Comparison of ENCODE assay signal across 11 cellular contexts in the genomic region with DNA sequence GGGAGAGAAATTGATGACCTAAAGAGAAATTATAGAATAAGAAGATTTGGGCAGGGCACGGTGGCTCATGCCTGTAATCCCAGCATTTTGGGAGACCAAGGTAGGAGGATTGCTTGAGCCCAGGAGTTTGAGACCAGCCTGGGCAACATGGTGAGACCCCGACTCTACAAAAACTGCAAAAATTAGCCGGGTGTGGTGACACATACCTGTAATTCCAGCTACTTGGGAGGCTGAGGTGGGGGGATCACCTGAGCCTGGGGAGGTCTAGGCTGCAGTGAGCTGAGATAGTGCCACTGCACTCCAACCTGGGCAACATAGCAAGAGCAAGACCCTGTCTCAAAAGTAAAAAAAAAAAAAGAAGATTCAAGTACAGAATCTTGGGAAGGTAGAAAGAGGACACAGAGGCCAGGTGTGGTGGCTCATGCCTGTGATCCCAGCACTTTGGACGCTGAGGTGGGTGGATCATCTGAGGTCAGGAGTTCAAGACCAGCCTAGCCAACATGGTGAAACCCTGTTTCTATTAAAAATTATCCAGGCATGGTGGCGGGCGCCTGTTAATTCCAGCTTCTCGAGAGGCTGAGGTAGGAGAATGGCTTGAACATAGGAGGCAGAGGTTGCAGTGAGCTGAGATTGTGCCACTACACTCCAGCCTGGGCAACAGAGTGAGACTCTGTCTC. TPM values are rescaled to one million over a fixed set of nuclear protein-coding genes. Genes with fewer than 3 reads are reported as not detected.
DNase-seq lines count a peak whose midpoint lies in the region; ATAC-seq and TF ChIP-seq lines count a peak whose summit lies in the region.
"Not testable (repeated sequence)": the region's sequence is repeated elsewhere in the genome, so short reads cannot be mapped to it uniquely, and the experiment has no call there.
"Had no signal": no experiment of that assay in that cellular context is flagged by ENCODE, and none has a peak within 500 bp of the region (broad histone marks: within the 10 kb centered on the region; RNA-seq: fewer than 3 reads in every experiment).

No MANE protein-coding gene starts in this region.

- CTCF ChIA-PET in naive thymus-derived CD4-positive, alpha-beta T cell (lab: Charles Lee): interaction anchor here (0.7 kb wide), 1 partner anchor 134 kb away, joined by 3 read pairs; no protein-coding TSS in a partner anchor

- H3K9ac ChIP-seq in NT2/D1 (ENCODE audit: insufficient read length, low read depth): peak overlapping the region; percentile 93

- DNase-seq in NT2/D1 (ENCODE audit: low read depth, low spot score); epithelial cell of esophagus (ENCODE audit: low read depth); naive thymus-derived CD4-positive, alpha-beta T cell; stomach: not testable (repeated sequence)

- POLR2A ChIA-PET in naive thymus-derived CD4-positive, alpha-beta T cell (lab: Charles Lee): not testable (repeated sequence)

- not testable (repeated sequence) for H3K27me3 ChIP-seq in NT2/D1 (ENCODE audit: insufficient read depth, insufficient read length); naive thymus-derived CD4-positive, alpha-beta T cell (ENCODE audit: control insufficient read depth in 2 of 2, insufficient read depth in 2 of 2, low read length in 2 of 2); stomach

- not testable (repeated sequence) for H3K9me3 ChIP-seq in NT2/D1 (ENCODE audit: insufficient read depth, low read length); naive thymus-derived CD4-positive, alpha-beta T cell (ENCODE audit: control insufficient read depth in 2 of 3, low read length in 3 of 3); stomach

- H3K27me3 Mint-ChIP-seq in naive thymus-derived CD4-positive, alpha-beta T cell: not testable (repeated sequence)

- not testable (repeated sequence) for TF ChIP-seq POLR2A in stomach (IDR thresholded peaks at IDR 0.05)

- ATAC-seq in naive thymus-derived CD4-positive, alpha-beta T cell: not testable (repeated sequence)

- peaks cover 14 to 34% (median 20%) of the 10 kb centered on the region in 7 donors for H3K4me1 Mint-ChIP-seq in naive thymus-derived CD4-positive, alpha-beta T cell

- H3K4me1 ChIP-seq in NT2/D1 (ENCODE audit: insufficient read depth, insufficient read length): not testable (repeated sequence)
- peaks cover 32 to 40% of the 10 kb centered on the region in 2 donors for H3K4me1 ChIP-seq in naive thymus-derived CD4-positive, alpha-beta T cell (ENCODE audit: control insufficient read depth in 2 of 2, insufficient read depth in 2 of 2, low read length in 2 of 2)
- H3K4me1 ChIP-seq in stomach: peaks cover 43 to 61% (median 51%) of the 10 kb centered on the region in 4 donors

- H3K27ac ChIP-seq in 22Rv1 (peak overlapping the region; percentile 100), angular gyrus (ENCODE audit: low read depth, low read length) (peak overlapping the region; percentile 99), stomach (peak overlapping the region in 4 of 5 donors; percentile 94 to 97 (median 96))
- peak overlapping the region; percentile 85 for H3K27ac ChIP-seq in naive thymus-derived CD4-positive, alpha-beta T cell (ENCODE audit: low read depth, low read length)

- not testable (repeated sequence) for H3K9me3 Mint-ChIP-seq in naive thymus-derived CD4-positive, alpha-beta T cell

- H3K27ac Mint-ChIP-seq in naive thymus-derived CD4-positive, alpha-beta T cell: peak overlapping the region in 1 of 9 donors; percentile 2

- TF ChIP-seq CTCF in 22Rv1 (IDR thresholded peaks at IDR 0.05); GM12875 (IDR thresholded peaks at IDR 0.05; ENCODE audit: borderline replicate concordance, insufficient read depth, low read depth, low read length); epithelial cell of esophagus (IDR thresholded peaks at IDR 0.05; ENCODE audit: insufficient read depth, low read depth, low read length, missing control alignments); stomach (IDR thresholded peaks at IDR 0.05): not testable (repeated sequence)

- H3K36me3 Mint-ChIP-seq in naive thymus-derived CD4-positive, alpha-beta T cell: not testable (repeated sequence)

- intact Hi-C loops in naive thymus-derived CD4-positive, alpha-beta T cell (cut with micrococcal nuclease): loop anchor here in 1 of 2 donors (5.0 kb wide), 1 partner anchor 188 kb away; a partner anchor contains a TSS
- intact Hi-C loops in stomach (cut with DNase I; ENCODE audit: low total_unique reads): not testable (repeated sequence)

- H3K4me3 ChIP-seq in GM12875 (ENCODE audit: low read depth, low read length): peak overlapping the region; percentile 72
- H3K4me3 ChIP-seq in NT2/D1 (ENCODE audit: insufficient read length, low read depth): peak overlapping the region; percentile 79
- H3K4me3 ChIP-seq in epithelial cell of esophagus (ENCODE audit: low read length): peak overlapping the region; percentile 60
- peak overlapping the region; percentile 66 for H3K4me3 ChIP-seq in iPS-11a (ENCODE audit: low read depth, low read length)
- not testable (repeated sequence) for H3K4me3 ChIP-seq in naive thymus-derived CD4-positive, alpha-beta T cell (ENCODE audit: low read length)
- H3K4me3 ChIP-seq in stomach: peak overlapping the region; percentile 45 to 63 (median 56)

- not testable (repeated sequence) for H3K4me3 Mint-ChIP-seq in naive thymus-derived CD4-positive, alpha-beta T cell

- TF ChIP-seq EP300 in stomach (IDR thresholded peaks at IDR 0.05): not testable (repeated sequence)

- not testable (repeated sequence) for H3K36me3 ChIP-seq in NT2/D1 (ENCODE audit: insufficient read depth, insufficient read length, low read length); naive thymus-derived CD4-positive, alpha-beta T cell (ENCODE audit: control insufficient read depth in 2 of 3, insufficient read depth in 3 of 3, low read length in 3 of 3); stomach

- 65 to 78% (median 69%) methylated on average over 7 of the region's 7 CpGs for WGBS in stomach, 5 donors

RNA-seq across cellular contexts. Expression of a gene that starts 27.8 kb away (rescaled TPM):
- total RNA-seq in naive thymus-derived CD4-positive, alpha-beta T cell: 100 to 1,000 TPM in 1 of 5 experiments, 1 to 10 TPM in 4; 1.1 to 121 (median 2.3) TPM
- polyA plus RNA-seq in naive thymus-derived CD4-positive, alpha-beta T cell: 1 to 10 TPM; 1.0 to 2.7 TPM
- total RNA-seq in stomach: 10 to 100 TPM in 3 of 5 donors, 1 to 10 TPM in 2; 2.3 to 36.2 (median 28.5) TPM
- polyA plus RNA-seq in stomach: 10 to 100 TPM in 2 of 3 donors, 1 to 10 TPM in 1; 5.5 to 19.1 (median 16.6) TPM

RNA-seq across cellular contexts. Expression of a gene that starts 44.8 kb away (rescaled TPM):
- under 1 TPM in 1 of 5 experiments, not detected in 4; 0.46 TPM for total RNA-seq in naive thymus-derived CD4-positive, alpha-beta T cell
- under 1 TPM in 1 of 2 donors, not detected in 1; 0.10 TPM for polyA plus RNA-seq in naive thymus-derived CD4-positive, alpha-beta T cell
- total RNA-seq in stomach: under 1 TPM in 1 of 5 donors, not detected in 4; 0.89 TPM
- under 1 TPM in 1 of 3 donors, not detected in 2; 0.23 TPM for polyA plus RNA-seq in stomach
- total RNA-seq: glomerular endothelial cell, H4, left ventricle myocardium superior had no signal
